In the genomic region with DNA sequence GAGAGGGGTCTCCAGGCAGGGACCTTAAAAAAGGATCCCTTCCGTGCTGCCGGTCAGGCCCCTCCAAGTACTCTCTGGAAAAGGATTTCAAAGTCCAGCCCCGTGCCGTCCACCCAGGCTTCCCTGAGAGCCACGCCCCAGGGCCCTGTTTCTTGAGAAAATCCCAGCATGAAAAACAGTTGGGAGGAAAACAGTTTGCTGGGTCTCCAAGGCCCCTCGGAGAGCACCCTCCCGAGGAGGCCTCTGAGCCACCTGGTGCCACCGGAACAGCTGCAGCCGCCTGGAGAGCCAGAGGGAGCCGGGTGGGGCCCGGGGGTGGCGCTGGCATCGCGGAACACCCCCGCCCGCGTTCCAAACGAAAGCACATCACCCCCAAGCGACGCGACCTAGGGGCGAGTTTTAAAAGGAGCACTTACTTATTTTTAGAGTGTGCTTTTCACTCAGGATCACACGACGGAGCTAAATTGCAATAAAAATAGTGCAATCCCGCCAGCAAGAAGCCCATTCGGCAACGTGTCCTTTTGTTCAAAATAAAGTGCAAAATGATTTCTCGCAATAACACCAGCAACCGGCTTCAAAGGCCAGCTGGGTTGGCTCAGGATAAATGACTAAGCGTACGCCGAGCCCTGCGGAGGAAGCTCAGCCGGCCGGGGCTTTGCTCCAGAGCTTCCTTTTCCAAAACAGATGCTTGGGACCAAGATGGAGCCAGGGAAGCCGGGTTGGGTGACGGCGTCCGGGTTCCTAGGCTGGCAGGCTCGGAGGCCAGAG, we compare ENCODE assay signal across 1 cellular context.
TF ChIP-seq lines count a peak whose summit lies in the region.

No MANE protein-coding gene starts in this region.

TF ChIP-seq in HepG2, 621 proteins besides CTCF, POLR2A, EP300 and RAD21 (continued from another document):
- TF ChIP-seq, protein P1, sequence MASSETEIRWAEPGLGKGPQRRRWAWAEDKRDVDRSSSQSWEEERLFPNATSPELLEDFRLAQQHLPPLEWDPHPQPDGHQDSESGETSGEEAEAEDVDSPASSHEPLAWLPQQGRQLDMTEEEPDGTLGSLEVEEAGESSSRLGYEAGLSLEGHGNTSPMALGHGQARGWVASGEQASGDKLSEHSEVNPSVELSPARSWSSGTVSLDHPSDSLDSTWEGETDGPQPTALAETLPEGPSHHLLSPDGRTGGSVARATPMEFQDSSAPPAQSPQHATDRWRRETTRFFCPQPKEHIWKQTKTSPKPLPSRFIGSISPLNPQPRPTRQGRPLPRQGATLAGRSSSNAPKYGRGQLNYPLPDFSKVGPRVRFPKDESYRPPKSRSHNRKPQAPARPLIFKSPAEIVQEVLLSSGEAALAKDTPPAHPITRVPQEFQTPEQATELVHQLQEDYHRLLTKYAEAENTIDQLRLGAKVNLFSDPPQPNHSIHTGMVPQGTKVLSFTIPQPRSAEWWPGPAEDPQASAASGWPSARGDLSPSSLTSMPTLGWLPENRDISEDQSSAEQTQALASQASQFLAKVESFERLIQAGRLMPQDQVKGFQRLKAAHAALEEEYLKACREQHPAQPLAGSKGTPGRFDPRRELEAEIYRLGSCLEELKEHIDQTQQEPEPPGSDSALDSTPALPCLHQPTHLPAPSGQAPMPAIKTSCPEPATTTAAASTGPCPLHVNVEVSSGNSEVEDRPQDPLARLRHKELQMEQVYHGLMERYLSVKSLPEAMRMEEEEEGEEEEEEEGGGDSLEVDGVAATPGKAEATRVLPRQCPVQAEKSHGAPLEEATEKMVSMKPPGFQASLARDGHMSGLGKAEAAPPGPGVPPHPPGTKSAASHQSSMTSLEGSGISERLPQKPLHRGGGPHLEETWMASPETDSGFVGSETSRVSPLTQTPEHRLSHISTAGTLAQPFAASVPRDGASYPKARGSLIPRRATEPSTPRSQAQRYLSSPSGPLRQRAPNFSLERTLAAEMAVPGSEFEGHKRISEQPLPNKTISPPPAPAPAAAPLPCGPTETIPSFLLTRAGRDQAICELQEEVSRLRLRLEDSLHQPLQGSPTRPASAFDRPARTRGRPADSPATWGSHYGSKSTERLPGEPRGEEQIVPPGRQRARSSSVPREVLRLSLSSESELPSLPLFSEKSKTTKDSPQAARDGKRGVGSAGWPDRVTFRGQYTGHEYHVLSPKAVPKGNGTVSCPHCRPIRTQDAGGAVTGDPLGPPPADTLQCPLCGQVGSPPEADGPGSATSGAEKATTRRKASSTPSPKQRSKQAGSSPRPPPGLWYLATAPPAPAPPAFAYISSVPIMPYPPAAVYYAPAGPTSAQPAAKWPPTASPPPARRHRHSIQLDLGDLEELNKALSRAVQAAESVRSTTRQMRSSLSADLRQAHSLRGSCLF (CRISPR knock-in tag; IDR thresholded peaks at IDR 0.05; ENCODE audit: borderline replicate concordance), result no peak
- TF ChIP-seq GZF1 (CRISPR knock-in tag; IDR thresholded peaks at IDR 0.05), result no peak
- TF ChIP-seq, protein P2, sequence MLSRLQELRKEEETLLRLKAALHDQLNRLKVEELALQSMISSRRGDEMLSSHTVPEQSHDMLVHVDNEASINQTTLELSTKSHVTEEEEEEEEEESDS (CRISPR knock-in tag; IDR thresholded peaks at IDR 0.05; ENCODE audit: borderline replicate concordance), result no peak
TF ChIP-seq in HepG2: peak in this region for 0.
